12 cellular contexts compared by ENCODE assay signal in genomic region chr16:88763502-88764053, GRCh38. TPM values are rescaled to one million over a fixed set of nuclear protein-coding genes. Genes with fewer than 3 reads are reported as not detected.
DNase-seq lines count a peak whose midpoint lies in the region; ATAC-seq and TF ChIP-seq lines count a peak whose summit lies in the region.
"Had no signal": no experiment of that assay in that cellular context is flagged by ENCODE, and none has a peak within 500 bp of the region (broad histone marks: within the 10 kb centered on the region; RNA-seq: fewer than 3 reads in every experiment).

No MANE protein-coding gene starts in this region.

- intact Hi-C loops in prostate gland (cut with DNase I) = no loop called here

- H3K4me3 ChIP-seq in H7 (ENCODE audit: insufficient read depth, low read depth, low read length) = no peak overlapping the region
- H3K4me3 ChIP-seq in prostate gland = no peak overlapping the region
- H3K4me3 ChIP-seq: GM23248 had no signal

- H3K27me3 Mint-ChIP-seq in naive thymus-derived CD8-positive, alpha-beta T cell = no peaks in the 10 kb centered on the region
- H3K27me3 Mint-ChIP-seq: naive B cell had no signal

- H3K27ac Mint-ChIP-seq in naive thymus-derived CD8-positive, alpha-beta T cell = no peak overlapping the region

- no peaks in the 10 kb centered on the region for H3K27me3 ChIP-seq in H7 (ENCODE audit: control insufficient read depth, insufficient read depth, low read length)
- H3K27me3 ChIP-seq in prostate gland (replicated peaks; ENCODE audit: insufficient read depth) = no peaks in the 10 kb centered on the region

- H3K4me1 Mint-ChIP-seq in naive thymus-derived CD8-positive, alpha-beta T cell = peaks cover 12 to 31% (median 24%) of the 10 kb centered on the region in 4 donors

- no peaks in the 10 kb centered on the region for H3K9me3 Mint-ChIP-seq in naive thymus-derived CD8-positive, alpha-beta T cell

- POLR2A ChIA-PET in naive thymus-derived CD8-positive, alpha-beta T cell (lab: Charles Lee) = interaction anchor here (4.0 kb wide), 1 partner anchor 18 kb away, joined by 15 read pairs; no protein-coding TSS in a partner anchor

- ATAC-seq in HG02840 (IDR thresholded peaks at IDR 0.05; ENCODE audit: low FRiP score, unreplicated experiment) (no peak), HG02763 (IDR thresholded peaks at IDR 0.05; ENCODE audit: unreplicated experiment) (no peak), GM18868 (IDR thresholded peaks at IDR 0.05; ENCODE audit: unreplicated experiment) (no peak)
- no peak for ATAC-seq in naive thymus-derived CD8-positive, alpha-beta T cell

- no peak for TF ChIP-seq CTCF in VCaP (conservative IDR thresholded peaks at IDR 0.05)
- no peak for TF ChIP-seq CTCF in prostate gland (IDR thresholded peaks at IDR 0.05)

- peak; percentile 94 for DNase-seq in H7
- peak; percentile 98 for DNase-seq in islet precursor cell
- no peak for DNase-seq in prostate gland (ENCODE audit: low spot score)
- DNase-seq in naive thymus-derived CD8-positive, alpha-beta T cell = no peak
- DNase-seq: GM23248, Karpas-422, naive B cell, NCI-H2171 had no signal

- H3K27ac ChIP-seq in VCaP = peak overlapping the region; percentile 82
- H3K27ac ChIP-seq in prostate gland = peak overlapping the region; percentile 87 to 95
- H3K27ac ChIP-seq: GM23248 had no signal

- H3K9me3 ChIP-seq in prostate gland = no peaks in the 10 kb centered on the region

- no peak overlapping the region for H3K4me3 Mint-ChIP-seq in naive thymus-derived CD8-positive, alpha-beta T cell
- H3K4me3 Mint-ChIP-seq: naive B cell had no signal

- no peak for TF ChIP-seq POLR2A in prostate gland (IDR thresholded peaks at IDR 0.05)

- H3K36me3 Mint-ChIP-seq in naive thymus-derived CD8-positive, alpha-beta T cell = peaks cover 0 to 3% (median 0%) of the 10 kb centered on the region in 3 donors

- no peaks in the 10 kb centered on the region for H3K36me3 ChIP-seq in H7 (replicated peaks; ENCODE audit: control insufficient read depth, insufficient read depth, low read length)
- no peaks in the 10 kb centered on the region for H3K36me3 ChIP-seq in prostate gland

- 63% methylated on average over 14 of the region's 14 CpGs for WGBS in prostate gland

- H3K4me1 ChIP-seq in prostate gland (replicated peaks) = peaks cover 57% of the 10 kb centered on the region

RNA-seq across cellular contexts. Expression of gene PIEZO1, which starts 21.4 kb away (rescaled TPM):
- total RNA-seq in H7 (2014; rRNA removed; shearing (Covaris generic)) = 60.0 and 86.8 TPM in 2 replicates
- 100 to 1,000 TPM; 156 to 202 TPM for total RNA-seq in prostate gland
- total RNA-seq in naive thymus-derived CD8-positive, alpha-beta T cell = 10 to 100 TPM; 90.0 to 94.5 TPM
- polyA plus RNA-seq in naive thymus-derived CD8-positive, alpha-beta T cell = 1 to 10 TPM; 2.4 to 8.4 (median 5.7) TPM

RNA-seq across cellular contexts. Expression of gene CDT1, which starts 40.0 kb away (rescaled TPM):
- 120 and 176 TPM in 2 replicates for total RNA-seq in H7 (2014; rRNA removed; shearing (Covaris generic))
- 1 to 10 TPM; 4.3 to 7.6 TPM for total RNA-seq in prostate gland
- total RNA-seq in naive thymus-derived CD8-positive, alpha-beta T cell = under 1 TPM in 1 of 2 experiments, not detected in 1; 0.74 TPM
- polyA plus RNA-seq in naive thymus-derived CD8-positive, alpha-beta T cell = under 1 TPM; 0.13 to 0.46 (median 0.26) TPM

RNA-seq across cellular contexts. Expression of gene APRT, which starts 48.1 kb away (rescaled TPM):
- total RNA-seq in H7 (2014; rRNA removed; shearing (Covaris generic)) = 526 and 633 TPM in 2 replicates
- total RNA-seq in prostate gland = 100 to 1,000 TPM; 165 to 211 TPM
- total RNA-seq in naive thymus-derived CD8-positive, alpha-beta T cell = 100 to 1,000 TPM; 174 to 183 TPM
- polyA plus RNA-seq in naive thymus-derived CD8-positive, alpha-beta T cell = 100 to 1,000 TPM; 428 to 492 (median 431) TPM

RNA-seq across cellular contexts. Expression of gene CTU2, which starts 57.3 kb away (rescaled TPM):
- 33.1 and 38.4 TPM in 2 replicates for total RNA-seq in H7 (2014; rRNA removed; shearing (Covaris generic))
- total RNA-seq in prostate gland = 10 to 100 TPM; 15.0 to 19.1 TPM
- 10 to 100 TPM; 28.7 to 31.5 TPM for total RNA-seq in naive thymus-derived CD8-positive, alpha-beta T cell
- 10 to 100 TPM; 16.9 to 21.9 (median 19.0) TPM for polyA plus RNA-seq in naive thymus-derived CD8-positive, alpha-beta T cell

RNA-seq across cellular contexts. Expression of gene RNF166, which starts 57.4 kb away (rescaled TPM):
- 44.6 and 45.3 TPM in 2 replicates for total RNA-seq in H7 (2014; rRNA removed; shearing (Covaris generic))
- 10 to 100 TPM; 11.6 to 30.3 TPM for total RNA-seq in prostate gland
- total RNA-seq in naive thymus-derived CD8-positive, alpha-beta T cell = 100 to 1,000 TPM; 209 to 230 TPM
- polyA plus RNA-seq in naive thymus-derived CD8-positive, alpha-beta T cell = 100 to 1,000 TPM in 2 of 3 donors, 10 to 100 TPM in 1; 79.4 to 104 (median 101) TPM

Comparison
In these comparisons a context has a peak if more than half of its experiments do, and no peak if none do; other contexts are left out.
1. DNase-seq: peak in H7 (single experiment) and islet precursor cell (single experiment); none in prostate gland (single experiment) and naive thymus-derived CD8-positive, alpha-beta T cell (0 of 10).
2. RNA of gene CDT1, which starts 40.0 kb away (total RNA-seq): 120 to 176 TPM in H7; 4.3 to 7.6 TPM in prostate gland and 0.74 TPM in naive thymus-derived CD8-positive, alpha-beta T cell; every median in the first group is over 10 times any median in the second.